In genomic region chr14:100237735-100238418, GRCh38 we compare ENCODE assay signal across 8 cellular contexts. TPM values are rescaled to one million over a fixed set of nuclear protein-coding genes. Genes with fewer than 3 reads are reported as not detected.
A peak's percentile ranks its signal among the peaks of the same experiment; 100 is the strongest.
DNase-seq lines count a peak whose midpoint lies in the region; ATAC-seq and TF ChIP-seq lines count a peak whose summit lies in the region.

No MANE protein-coding gene starts in this region.

- H3K4me3 Mint-ChIP-seq in activated naive CD8-positive, alpha-beta T cell treated with anti-CD3 and anti-CD28 coated beads, Interleukin-2, amount 10 ng/mL, durations not matched to agents 7 days and 5 days = peak overlapping the region; percentile 94

- H3K4me3 ChIP-seq in AG10803 (ENCODE audit: low read length) (peak overlapping the region; percentile 78), right cardiac atrium (ENCODE audit: low read length) (peak overlapping the region; percentile 81), retinal pigment epithelial cell (ENCODE audit: low read length) (peak overlapping the region; percentile 94)

- peaks cover 51% of the 10 kb centered on the region for H3K4me1 Mint-ChIP-seq in activated naive CD8-positive, alpha-beta T cell treated with anti-CD3 and anti-CD28 coated beads, Interleukin-2, amount 10 ng/mL, durations not matched to agents 7 days and 5 days

- no peaks in the 10 kb centered on the region for H3K9me3 Mint-ChIP-seq in activated naive CD8-positive, alpha-beta T cell treated with anti-CD3 and anti-CD28 coated beads, Interleukin-2, amount 10 ng/mL, durations not matched to agents 7 days and 5 days

- H3K4me1 ChIP-seq in right cardiac atrium (ENCODE audit: control insufficient read depth, insufficient read depth, low read length) = no peaks in the 10 kb centered on the region

- DNase-seq in AG10803 (ENCODE audit: low read depth) (peak; percentile 38), KBM-7 (peak; percentile 69), SHP77 (lab: John Stamatoyannopoulos, UW) (peak; percentile 40 to 52), right cardiac atrium (peak in 2 of 3 donors; percentile 73 to 76), retinal pigment epithelial cell (ENCODE audit: low read depth) (no peak), SKM-1 (lab: John Stamatoyannopoulos, UW; ENCODE audit: unreplicated experiment) (no peak)
- peak; percentile 72 for DNase-seq in activated naive CD8-positive, alpha-beta T cell treated with anti-CD3 and anti-CD28 coated beads, Interleukin-2, amount 10 ng/mL, durations not matched to agents 7 days and 5 days

- ATAC-seq in GM19043 (IDR thresholded peaks at IDR 0.05; ENCODE audit: low read depth, unreplicated experiment) = peak; percentile 3
- peak; percentile 20 for ATAC-seq in activated naive CD8-positive, alpha-beta T cell treated with anti-CD3 and anti-CD28 coated beads, Interleukin-2, amount 10 ng/mL, durations not matched to agents 7 days and 5 days (ENCODE audit: low read depth)
- ATAC-seq in right cardiac atrium = peak; percentile 5 to 8

- peaks cover 29% of the 10 kb centered on the region for H3K36me3 Mint-ChIP-seq in activated naive CD8-positive, alpha-beta T cell treated with anti-CD3 and anti-CD28 coated beads, Interleukin-2, amount 10 ng/mL, durations not matched to agents 7 days and 5 days

- in situ Hi-C loops in KBM-7 (cut with MboI; ENCODE audit: low pct_unique_long_range_greater_than_20kb, low sequenced_read_pairs) = no loop called here

- peak overlapping the region; percentile 96 for H3K27ac Mint-ChIP-seq in activated naive CD8-positive, alpha-beta T cell treated with anti-CD3 and anti-CD28 coated beads, Interleukin-2, amount 10 ng/mL, durations not matched to agents 7 days and 5 days

- POLR2A ChIA-PET in activated naive CD8-positive, alpha-beta T cell treated with anti-CD3 and anti-CD28 coated beads, Interleukin-2, amount 10 ng/mL, durations not matched to agents 7 days and 5 days (lab: Charles Lee) = interaction anchor here (1.0 to 6.5 kb wide), 6 partner anchors 9 to 159 kb away, joined by 3 to 158 read pairs (median 10); no protein-coding TSS in a partner anchor

- peak overlapping the region; percentile 92 for H3K27ac ChIP-seq in right cardiac atrium (ENCODE audit: low read length)

- H3K27me3 Mint-ChIP-seq in activated naive CD8-positive, alpha-beta T cell treated with anti-CD3 and anti-CD28 coated beads, Interleukin-2, amount 10 ng/mL, durations not matched to agents 7 days and 5 days = no peaks in the 10 kb centered on the region

- intact Hi-C loops in right cardiac atrium (cut with DNase I) = no loop called here

- H3K27me3 ChIP-seq in right cardiac atrium (ENCODE audit: control insufficient read depth, insufficient read depth) = no peaks in the 10 kb centered on the region

- whole genome bisulfite sequencing in right cardiac atrium = under 1% methylated on average over 64 of the region's 64 CpGs

- TF ChIP-seq CTCF in AG10803 (conservative IDR thresholded peaks at IDR 0.05; ENCODE audit: low read length) (no peak), retinal pigment epithelial cell (conservative IDR thresholded peaks at IDR 0.05; ENCODE audit: low read depth, low read length) (no peak)

- H3K9me3 ChIP-seq in right cardiac atrium (ENCODE audit: control insufficient read depth, low read length) = no peaks in the 10 kb centered on the region

RNA-seq across cellular contexts. Expression of gene YY1, which starts 1.1 kb away (rescaled TPM):
- total RNA-seq in activated naive CD8-positive, alpha-beta T cell treated with anti-CD3 and anti-CD28 coated beads, Interleukin-2, amount 10 ng/mL, durations not matched to agents 7 days and 5 days = 10 to 100 TPM; 86.4 to 89.6 TPM
- 10 to 100 TPM; 45.4 to 47.4 (median 46.3) TPM for total RNA-seq in right cardiac atrium
- 28.8 TPM for polyA plus RNA-seq in right cardiac atrium

Comparison
In these comparisons a context has a peak if more than half of its experiments do, and no peak if none do; other contexts are left out.
1. DNase-seq: peak in AG10803 (single experiment), KBM-7 (single experiment), SHP77 (2 of 2), activated naive CD8-positive, alpha-beta T cell treated with anti-CD3 and anti-CD28 coated beads, Interleukin-2, amount 10 ng/mL, durations not matched to agents 7 days and 5 days (single experiment) and right cardiac atrium (2 of 3); none in retinal pigment epithelial cell (single experiment) and SKM-1 (single experiment).
2. Peak in every context shown above with its lines, with median percentiles within 50 percentile points of each other: H3K4me3 ChIP-seq and ATAC-seq.